ENCODE assay signal across 9 cellular contexts in the genomic region with DNA sequence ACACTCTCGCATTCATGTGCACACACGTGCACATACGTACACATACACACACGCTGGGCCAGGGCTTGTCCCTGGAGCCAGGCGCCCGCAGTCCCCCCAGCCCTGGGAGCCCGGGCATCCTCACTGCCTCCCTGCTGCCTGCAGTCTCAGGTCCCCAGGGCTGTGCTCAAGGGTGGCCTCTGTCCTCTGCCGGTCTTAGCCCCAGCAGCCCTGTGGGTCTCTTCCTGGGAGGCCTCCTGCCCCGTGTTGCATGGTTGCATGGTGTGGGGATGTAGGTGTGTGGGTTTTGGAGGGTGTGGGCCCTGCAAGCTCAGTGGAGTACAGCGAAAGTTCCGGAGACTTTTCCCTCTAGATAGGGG.
DNase-seq lines count a peak whose midpoint lies in the region; ATAC-seq and TF ChIP-seq lines count a peak whose summit lies in the region.
"Had no signal": no experiment of that assay in that cellular context is flagged by ENCODE, and none has a peak within 500 bp of the region (broad histone marks: within the 10 kb centered on the region; RNA-seq: fewer than 3 reads in every experiment).

No MANE protein-coding gene starts in this region.

- H3K4me1 Mint-ChIP-seq in activated T-cell treated with anti-CD3 and anti-CD28 coated beads, Interleukin-2, amount 50 U/mL, for 4 hours (ENCODE audit: low read depth): peaks cover 35% of the 10 kb centered on the region
- peaks cover 22 to 38% of the 10 kb centered on the region in 2 donors for H3K4me1 Mint-ChIP-seq in stimulated activated naive B cell treated with anti-CD40 and anti-IgM and Interleukin-4, amounts not matched to agents 10 μg/mL and 1 μg/mL and 100 μg/mL, for 72 hours

- H3K9me3 Mint-ChIP-seq in activated T-cell treated with anti-CD3 and anti-CD28 coated beads, Interleukin-2, amount 50 U/mL, for 4 hours: no peaks in the 10 kb centered on the region
- H3K9me3 Mint-ChIP-seq in stimulated activated naive B cell treated with anti-CD40 and anti-IgM and Interleukin-4, amounts not matched to agents 10 μg/mL and 1 μg/mL and 100 μg/mL, for 72 hours: no peaks in the 10 kb centered on the region

- H3K36me3 ChIP-seq in Panc1 (ENCODE audit: control insufficient read depth, insufficient read depth, low read length): no peaks in the 10 kb centered on the region
- H3K36me3 ChIP-seq: gastroesophageal sphincter had no signal

- H3K4me3 Mint-ChIP-seq in activated T-cell treated with anti-CD3 and anti-CD28 coated beads, Interleukin-2, amount 50 U/mL, for 4 hours: peak overlapping the region; percentile 81
- H3K4me3 Mint-ChIP-seq in stimulated activated naive B cell treated with anti-CD40 and anti-IgM and Interleukin-4, amounts not matched to agents 10 μg/mL and 1 μg/mL and 100 μg/mL, for 72 hours: peak overlapping the region; percentile 81 to 83

- intact Hi-C loops in Panc1 (cut with micrococcal nuclease; ENCODE audit: unreplicated experiment): no loop called here

- CTCF ChIA-PET in Panc1 (lab: Charles Lee): no interaction called here

- ATAC-seq in activated T-cell treated with anti-CD3 and anti-CD28 coated beads, Interleukin-2, amount 50 U/mL, for 4 hours: no peak
- peak; percentile 21 for ATAC-seq in Panc1
- no peak for ATAC-seq in stimulated activated naive B cell treated with anti-CD40 and anti-IgM and Interleukin-4, amounts not matched to agents 10 μg/mL and 1 μg/mL and 100 μg/mL, for 72 hours (replicated peaks)
- ATAC-seq in GM18861 (IDR thresholded peaks at IDR 0.05; ENCODE audit: unreplicated experiment): no peak

- H3K27ac ChIP-seq in Panc1 (ENCODE audit: low read length): no peak overlapping the region
- peak overlapping the region; percentile 52 for H3K27ac ChIP-seq in epithelial cell of prostate

- H3K27ac Mint-ChIP-seq in stimulated activated naive B cell treated with anti-CD40 and anti-IgM and Interleukin-4, amounts not matched to agents 10 μg/mL and 1 μg/mL and 100 μg/mL, for 72 hours: peak overlapping the region; percentile 85

- DNase-seq in activated T-cell treated with anti-CD3 and anti-CD28 coated beads, Interleukin-2, amount 50 U/mL, for 4 hours: no peak
- no peak for DNase-seq in activated T-cell treated with anti-CD3 and anti-CD28 coated beads, Interleukin-2, amount 50 U/mL, for 48 hours
- DNase-seq in Panc1 (ENCODE audit: low read depth, low spot score) (no peak), epithelial cell of prostate (ENCODE audit: low read depth, low spot score) (no peak), NOMO-1 treated with dmso at 0.1 percent for 144 hours (lab: John Stamatoyannopoulos, UW; ENCODE audit: unreplicated experiment) (no peak), SHP77 (lab: John Stamatoyannopoulos, UW) (no peak)
- no peak for DNase-seq in stimulated activated naive B cell treated with anti-CD40 and anti-IgM and Interleukin-4, amounts not matched to agents 10 μg/mL and 1 μg/mL and 100 μg/mL, for 72 hours

- no peaks in the 10 kb centered on the region for H3K36me3 Mint-ChIP-seq in activated T-cell treated with anti-CD3 and anti-CD28 coated beads, Interleukin-2, amount 50 U/mL, for 4 hours (ENCODE audit: insufficient read depth)
- peaks cover 0 to 4% of the 10 kb centered on the region in 2 donors for H3K36me3 Mint-ChIP-seq in stimulated activated naive B cell treated with anti-CD40 and anti-IgM and Interleukin-4, amounts not matched to agents 10 μg/mL and 1 μg/mL and 100 μg/mL, for 72 hours

- peaks cover 3% of the 10 kb centered on the region; the same call in 1 of the 2 replicates for H3K4me1 ChIP-seq in Panc1 (ENCODE audit: control insufficient read depth, insufficient read depth, low read length)

- no TSS peak for BruUV-seq in Panc1 (replicated peaks; lab: Mats Ljungman, UMichigan)

- in situ Hi-C loops in Panc1 (cut with HindIII; ENCODE audit: low pct_unique_long_range_greater_than_20kb, low sequenced_read_pairs): no loop called here

- POLR2A ChIA-PET in Panc1 (lab: Charles Lee): no interaction called here

- H3K4me3 ChIP-seq in Panc1 (ENCODE audit: low read depth in 2 of 2, low read length in 2 of 2): peak overlapping the region in 1 of 2 experiments; percentile 66; a peak in 2 of 4 replicates

- TF ChIP-seq CTCF in Panc1 (IDR thresholded peaks at IDR 0.05): no peak

- H3K27me3 ChIP-seq in Panc1 (ENCODE audit: control insufficient read depth, insufficient read depth, low read length): no peaks in the 10 kb centered on the region
- H3K27me3 ChIP-seq: gastroesophageal sphincter had no signal

- H3K9me3 ChIP-seq in Panc1 (ENCODE audit: control insufficient read depth, insufficient read depth, low read depth, low read length): no peaks in the 10 kb centered on the region
- H3K9me3 ChIP-seq: gastroesophageal sphincter had no signal

- H3K27me3 Mint-ChIP-seq in activated T-cell treated with anti-CD3 and anti-CD28 coated beads, Interleukin-2, amount 50 U/mL, for 4 hours (ENCODE audit: low read depth): peaks cover 1% of the 10 kb centered on the region
- peaks cover 6 to 9% of the 10 kb centered on the region in 2 donors for H3K27me3 Mint-ChIP-seq in stimulated activated naive B cell treated with anti-CD40 and anti-IgM and Interleukin-4, amounts not matched to agents 10 μg/mL and 1 μg/mL and 100 μg/mL, for 72 hours
